1 cellular context compared by ENCODE assay signal in genomic region chr11:65965986-65966762, GRCh38.
TF ChIP-seq lines count a peak whose summit lies in the region.

No MANE protein-coding gene starts in this region.

TF ChIP-seq in H1, 55 proteins besides CTCF, POLR2A, EP300 and RAD21:
- TF ChIP-seq CREB1 (IDR thresholded peaks at IDR 0.05) (no peak), TAF1 (IDR thresholded peaks at IDR 0.05; ENCODE audit: low read depth, low read length) (no peak), CTBP2 (IDR thresholded peaks at IDR 0.05; ENCODE audit: borderline replicate concordance, insufficient read depth, insufficient read length, low read length) (no peak), CHD7 (IDR thresholded peaks at IDR 0.05; ENCODE audit: insufficient replicate concordance, low read length) (no peak), BACH1 (IDR thresholded peaks at IDR 0.05; ENCODE audit: low read length) (no peak), CEBPB (IDR thresholded peaks at IDR 0.05; ENCODE audit: low read depth, low read length) (no peak), CHD2 (IDR thresholded peaks at IDR 0.05; ENCODE audit: low read length) (no peak), E2F6 (IDR thresholded peaks at IDR 0.05) (no peak), SIX5 (IDR thresholded peaks at IDR 0.05; ENCODE audit: low read depth, low read length) (no peak), SIN3A (conservative IDR thresholded peaks at IDR 0.05 in 1 of 2, IDR thresholded peaks at IDR 0.05 in 1 of 2; ENCODE audit: low read depth in 1 of 2, low read length in 2 of 2) (no peak)
TF ChIP-seq in H1: peak in this region for 0.
